In genomic region chr22:38085501-38085900, GRCh38 we compare ENCODE assay signal across 29 cellular contexts. TPM values are rescaled to one million over a fixed set of nuclear protein-coding genes. Genes with fewer than 3 reads are reported as not detected.
"Had no signal": no experiment of that assay in that cellular context is flagged by ENCODE, and none has a peak within 500 bp of the region (broad histone marks: within the 10 kb centered on the region; RNA-seq: fewer than 3 reads in every experiment).

No MANE protein-coding gene starts in this region.

- H3K9me3 Mint-ChIP-seq: dendritic cell treated with granulocyte-macrophage colony-stimulating factor and Interleukin-4, amounts not matched to agents 40 ng/mL and 50 ng/mL, for 4 days; effector memory CD8-positive, alpha-beta T cell; endodermal cell; memory B cell had no signal

- H3K4me3 ChIP-seq: colonic mucosa, esophagus squamous epithelium, gastrocnemius medialis, hepatocyte, left lung, lung had no signal

- H2AFZ ChIP-seq: hepatocyte had no signal

- H3K4me3 Mint-ChIP-seq: dendritic cell treated with granulocyte-macrophage colony-stimulating factor and Interleukin-4, amounts not matched to agents 40 ng/mL and 50 ng/mL, for 4 days; effector memory CD8-positive, alpha-beta T cell; endodermal cell; immature natural killer cell; memory B cell had no signal

- H3K27ac Mint-ChIP-seq: dendritic cell treated with granulocyte-macrophage colony-stimulating factor and Interleukin-4, amounts not matched to agents 40 ng/mL and 50 ng/mL, for 4 days; effector memory CD8-positive, alpha-beta T cell; endodermal cell; immature natural killer cell; memory B cell had no signal

- ATAC-seq: effector memory CD8-positive, alpha-beta T cell; esophagus mucosa; gastrocnemius medialis; left cardiac atrium; left lung; left ventricle myocardium superior had no signal

- H3K4me2 ChIP-seq: hepatocyte had no signal

- H3K9me3 ChIP-seq: colonic mucosa, esophagus squamous epithelium, gastrocnemius medialis, left lung had no signal

- H3K36me3 ChIP-seq: colonic mucosa, gastrocnemius medialis, left lung had no signal

- DNase-seq: colonic mucosa; cortex of kidney; effector CD8-positive, alpha-beta T cell; effector memory CD8-positive, alpha-beta T cell; erythroblast; esophagus squamous epithelium; foreskin fibroblast; foreskin melanocyte; gastrocnemius medialis; head of caudate nucleus; hypothalamus; immature natural killer cell; islet precursor cell; left cardiac atrium; left ventricle myocardium superior; mammary epithelial cell; mesendoderm; midbrain had no signal

- H3K79me2 ChIP-seq: hepatocyte had no signal

- H3K27ac ChIP-seq: colonic mucosa, epithelial cell of prostate, esophagus squamous epithelium, gastrocnemius medialis, hepatocyte, left lung had no signal

RNA-seq across cellular contexts. Expression of gene SLC16A8, which starts 1.5 kb away (rescaled TPM):
- total RNA-seq: esophagus squamous epithelium, glomerular endothelial cell, hepatocyte, left ventricle myocardium superior, mammary epithelial cell, mononuclear cell had no signal
- polyA plus RNA-seq: mammary epithelial cell had no signal

RNA-seq across cellular contexts. Expression of gene BAIAP2L2, which starts 25.0 kb away (rescaled TPM):
- total RNA-seq: dermis microvascular lymphatic vessel endothelial cell had no signal
